8 cellular contexts compared by ENCODE assay signal in the genomic region with DNA sequence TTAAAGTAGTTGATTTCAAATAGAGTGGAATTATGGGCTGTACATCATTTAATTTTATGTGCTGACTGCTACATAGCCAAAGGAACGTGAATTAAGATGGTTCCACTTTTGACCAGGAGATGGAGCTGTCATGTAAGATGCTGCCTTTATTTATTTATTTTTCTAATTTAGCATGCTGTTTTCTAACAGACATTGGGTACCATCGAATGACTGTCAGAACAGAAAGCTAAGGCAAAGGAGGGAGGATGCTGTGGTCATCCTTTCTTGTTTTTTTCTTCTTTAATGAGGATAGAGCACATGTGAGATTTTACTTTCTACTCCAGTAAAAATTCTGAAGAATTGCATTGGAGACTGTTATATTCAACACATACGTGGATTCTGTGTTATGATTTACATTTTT. TPM values are rescaled to one million over a fixed set of nuclear protein-coding genes. Genes with fewer than 3 reads are reported as not detected.
DNase-seq lines count a peak whose midpoint lies in the region; ATAC-seq and TF ChIP-seq lines count a peak whose summit lies in the region.

A gene (plus strand): TSS at position 185 of the 400 bp plus-strand sequence. CDS start 56,410 bp downstream, outside the sequence.

- H3K27me3 ChIP-seq in A673 (replicated peaks; ENCODE audit: insufficient read depth, low read depth, low read length, poor library complexity), result no peaks in the 10 kb centered on the region
- H3K27me3 ChIP-seq in endocrine pancreas (ENCODE audit: control insufficient read depth, insufficient read depth, low read length), result no peaks in the 10 kb centered on the region
- H3K27me3 ChIP-seq in tibial artery, result no peaks in the 10 kb centered on the region

- no peak within 1 kb of the TSS for H3K27ac ChIP-seq in A673 (ENCODE audit: low read depth, low read length, poor library complexity, severe bottlenecking)
- H3K27ac ChIP-seq in tibial artery, result no peak within 1 kb of the TSS

- TF ChIP-seq CTCF in A673 (conservative IDR thresholded peaks at IDR 0.05; ENCODE audit: low read depth, low read length), result peak; percentile 81
- peak; percentile 50 for TF ChIP-seq CTCF in GM12865 (IDR thresholded peaks at IDR 0.05; ENCODE audit: insufficient read depth, low read depth, low read length, missing control alignments)
- TF ChIP-seq CTCF in mucosa of descending colon (IDR thresholded peaks at IDR 0.05), result no peak
- peak in 1 of 2 experiments; percentile 45 for TF ChIP-seq CTCF in tibial artery (IDR thresholded peaks at IDR 0.05)

- H3K4me3 ChIP-seq in A673 (ENCODE audit: low read depth, low read length, poor library complexity, severe bottlenecking) (no peak within 1 kb of the TSS), GM12865 (ENCODE audit: low read depth, low read length) (no peak within 1 kb of the TSS), endocrine pancreas (ENCODE audit: control insufficient read depth, insufficient read depth, low read length) (peak within 1 kb of the TSS; percentile 99), mucosa of descending colon (no peak within 1 kb of the TSS), tibial artery (no peak within 1 kb of the TSS)

- peak within 1 kb of the TSS; percentile 66 for H3K9ac ChIP-seq in endocrine pancreas (ENCODE audit: control insufficient read depth, insufficient read depth, low read length)

- intact Hi-C loops in A673 (cut with micrococcal nuclease; ENCODE audit: unreplicated experiment), result loop anchor here (2.0 to 5.0 kb wide), 4 partner anchors 68 to 636 kb away; no protein-coding TSS in a partner anchor
- intact Hi-C loops in mucosa of descending colon (cut with DNase I, micrococcal nuclease), result no loop called here
- intact Hi-C loops in tibial artery (cut with DNase I; ENCODE audit: low total_unique reads), result loop anchor here (2.0 kb wide), 1 partner anchor 54 kb away; no protein-coding TSS in a partner anchor

- POLR2A ChIA-PET in A673 (lab: Charles Lee; ENCODE audit: low non-redundant PET), result no interaction called here

- H3K9me3 ChIP-seq in A673 (ENCODE audit: low read depth, low read length, poor library complexity, severe bottlenecking) (no peaks in the 10 kb centered on the region), endocrine pancreas (ENCODE audit: control insufficient read depth, low read length) (no peaks in the 10 kb centered on the region), mucosa of descending colon (no peaks in the 10 kb centered on the region), tibial artery (no peaks in the 10 kb centered on the region)

- DNase-seq in A673 (ENCODE audit: low spot score) (peak; percentile 76), GM12865 (ENCODE audit: low read depth) (peak; percentile 65), NCI-H82 (lab: John Stamatoyannopoulos, UW) (peak; percentile 86), mucosa of descending colon (peak in 1 of 3 donors; percentile 45), tibial artery (no peak)

- H3K36me3 ChIP-seq in A673 (ENCODE audit: insufficient read depth, low read length, poor library complexity, severe bottlenecking) (no peaks in the 10 kb centered on the region), endocrine pancreas (ENCODE audit: control insufficient read depth, insufficient read depth, low read length) (no peaks in the 10 kb centered on the region), mucosa of descending colon (ENCODE audit: low read depth) (no peaks in the 10 kb centered on the region), tibial artery (no peaks in the 10 kb centered on the region)

- peak; percentile 78 for ATAC-seq in HG03378 (IDR thresholded peaks at IDR 0.05; ENCODE audit: unreplicated experiment)
- peak; percentile 31 for ATAC-seq in mucosa of descending colon
- ATAC-seq in HG02852 (IDR thresholded peaks at IDR 0.05; ENCODE audit: unreplicated experiment), result no peak

- CTCF ChIA-PET in A673 (lab: Charles Lee), result interaction anchor here (0.6 to 1.7 kb wide), 8 partner anchors 36 to 635 kb away, joined by 3 to 13 read pairs (median 4); no protein-coding TSS in a partner anchor

- peaks cover 5% of the 10 kb centered on the region for H3K4me1 ChIP-seq in A673 (ENCODE audit: insufficient read depth, low read length, poor library complexity, severe bottlenecking)
- no peaks in the 10 kb centered on the region for H3K4me1 ChIP-seq in endocrine pancreas (ENCODE audit: control insufficient read depth, insufficient read depth, low read length)
- H3K4me1 ChIP-seq in mucosa of descending colon (ENCODE audit: low read depth), result no peaks in the 10 kb centered on the region
- H3K4me1 ChIP-seq in tibial artery, result no peaks in the 10 kb centered on the region

- BruUV-seq in A673 (replicated peaks; lab: Mats Ljungman, UMichigan), result no TSS peak

RNA-seq across cellular contexts. Expression of the gene that starts here (rescaled TPM):
- 0.73 and 0.79 TPM in 2 replicates for total RNA-seq in A673 (2021)
- total RNA-seq in mucosa of descending colon, result 1 to 10 TPM in 1 of 3 donors, under 1 TPM in 1, not detected in 1; 0.23 to 1.3 TPM

Comparison
In these comparisons a context has a peak if more than half of its experiments do, and no peak if none do; other contexts are left out.
1. Peak in DNase-seq in A673; RNA of the gene not detected or under 1 TPM.
2. DNase-seq: peak in GM12865 (single experiment) and NCI-H82 (single experiment); none in tibial artery (0 of 2).
3. intact Hi-C loops: an anchor here in A673 (2.0 to 5.0 kb wide) and tibial artery (2.0 kb wide); none called in mucosa of descending colon.